In genomic region chr1:33181038-33181861, GRCh38 we compare ENCODE assay signal across 8 cellular contexts. TPM values are rescaled to one million over a fixed set of nuclear protein-coding genes. Genes with fewer than 3 reads are reported as not detected.
A peak's percentile ranks its signal among the peaks of the same experiment; 100 is the strongest.
DNase-seq lines count a peak whose midpoint lies in the region; ATAC-seq and TF ChIP-seq lines count a peak whose summit lies in the region.

No MANE protein-coding gene starts in this region.

- no peaks in the 10 kb centered on the region for H3K36me3 ChIP-seq in urinary bladder (ENCODE audit: insufficient read depth)

- H3K4me1 ChIP-seq in urinary bladder (ENCODE audit: insufficient read depth): no peaks in the 10 kb centered on the region

- WGBS in urinary bladder: under 1% methylated on average over 80 of the region's 80 CpGs

- DNase-seq in GM12865 (ENCODE audit: low read depth) (no peak), NCI-H2227 treated with DMSO at 0.1 percent for 48 hours (lab: John Stamatoyannopoulos, UW) (peak; percentile 68), fibroblast of pulmonary artery (ENCODE audit: low read depth) (peak; percentile 37), neural crest cell (ENCODE audit: low read depth, low spot score) (peak; percentile 61), GDM1 (lab: John Stamatoyannopoulos, UW) (no peak)
- DNase-seq in activated CD8-positive, alpha-beta memory T cell treated with anti-CD3 and anti-CD28 coated beads, Interleukin-2, amount 50 U/mL, for 4 hours: peak; percentile 32

- TF ChIP-seq CTCF in GM12865 (IDR thresholded peaks at IDR 0.05; ENCODE audit: insufficient read depth, low read depth, low read length, missing control alignments) (no peak), fibroblast of pulmonary artery (IDR thresholded peaks at IDR 0.05; ENCODE audit: low read length, missing control alignments) (no peak), neural crest cell (conservative IDR thresholded peaks at IDR 0.05) (no peak)

- peaks cover 42% of the 10 kb centered on the region for H3K4me1 Mint-ChIP-seq in neural crest cell

- H3K27me3 Mint-ChIP-seq in neural crest cell (ENCODE audit: low read depth): peaks cover 3% of the 10 kb centered on the region

- peak; percentile 28 for ATAC-seq in HG02588 (IDR thresholded peaks at IDR 0.05; ENCODE audit: unreplicated experiment)

- H3K4me3 ChIP-seq in GM12865 (ENCODE audit: low read depth, low read length) (peak overlapping the region; percentile 82), fibroblast of pulmonary artery (replicated peaks; ENCODE audit: low read depth, low read length) (peak overlapping the region; percentile 75), urinary bladder (ENCODE audit: low read depth, low read length) (peak overlapping the region; percentile 85)

- peak overlapping the region; percentile 92 for H3K4me3 Mint-ChIP-seq in neural crest cell

- no peaks in the 10 kb centered on the region for H3K36me3 Mint-ChIP-seq in neural crest cell (ENCODE audit: low read depth)

- peak overlapping the region; percentile 84 for H3K27ac Mint-ChIP-seq in neural crest cell (ENCODE audit: unreplicated experiment)

- no peaks in the 10 kb centered on the region for H3K9me3 Mint-ChIP-seq in neural crest cell

- H3K27ac ChIP-seq in urinary bladder (ENCODE audit: low read depth): peak overlapping the region; percentile 39

RNA-seq across cellular contexts. Expression of gene TRIM62, which starts 0.6 kb away (rescaled TPM):
- total RNA-seq in neural crest cell: 8.6 and 8.8 TPM in 2 replicates
- total RNA-seq in urinary bladder: 4.1 TPM
- 7.6 TPM for polyA plus RNA-seq in urinary bladder

Comparison
In these comparisons a context has a peak if more than half of its experiments do, and no peak if none do; other contexts are left out.
1. DNase-seq: peak in NCI-H2227 treated with DMSO at 0.1 percent for 48 hours (single experiment), activated CD8-positive, alpha-beta memory T cell treated with anti-CD3 and anti-CD28 coated beads, Interleukin-2, amount 50 U/mL, for 4 hours (single experiment), fibroblast of pulmonary artery (single experiment) and neural crest cell (single experiment); none in GM12865 (single experiment) and GDM1 (single experiment).
2. Peak in every context shown above with its lines, with median percentiles within 50 percentile points of each other: H3K4me3 ChIP-seq.